Comparison of ENCODE assay signal across 13 cellular contexts in the genomic region with DNA sequence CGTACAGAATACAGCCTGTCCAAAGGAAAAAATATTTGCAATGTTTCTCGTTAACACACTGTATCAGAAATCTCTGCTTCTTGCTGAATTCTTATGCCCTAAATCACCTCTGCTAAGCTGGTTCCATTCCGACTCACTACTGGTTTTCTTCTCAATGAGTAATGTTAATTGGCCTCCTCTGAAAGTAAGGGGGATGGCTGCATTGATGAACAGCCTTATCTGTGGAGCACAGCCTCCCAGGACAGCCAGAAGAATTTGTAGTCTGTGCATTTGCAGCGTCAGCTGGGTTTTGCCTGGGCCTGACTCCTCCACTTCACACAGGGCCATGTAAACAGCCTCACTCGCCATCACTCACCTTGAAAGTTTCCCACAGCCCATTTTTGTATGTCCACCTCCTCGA.
A peak's percentile ranks its signal among the peaks of the same experiment; 100 is the strongest.
DNase-seq lines count a peak whose midpoint lies in the region; ATAC-seq and TF ChIP-seq lines count a peak whose summit lies in the region.
"Had no signal": no experiment of that assay in that cellular context is flagged by ENCODE, and none has a peak within 500 bp of the region (broad histone marks: within the 10 kb centered on the region; RNA-seq: fewer than 3 reads in every experiment).

No MANE protein-coding gene starts in this region.

- H3K4me3 Mint-ChIP-seq in MCF 10A (ENCODE audit: unreplicated experiment) (no peak overlapping the region), WTC11 (no peak overlapping the region)
- H3K4me3 Mint-ChIP-seq in stimulated activated naive CD8-positive, alpha-beta T cell treated with anti-CD3 and anti-CD28 coated beads, Interleukin-15, amount 100 ng/mL, for 72 hours, result peak overlapping the region in 1 of 2 donors; percentile 4
- H3K4me3 Mint-ChIP-seq: natural killer cell treated with Interleukin-12 subunit alpha and Interleukin-12 subunit beta and Interleukin-15 and Interleukin-18, amount 100 ng/mL, for 72 hours; stimulated activated naive B cell treated with anti-CD40 and anti-IgM and Interleukin-4, amounts not matched to agents 10 μg/mL and 1 μg/mL and 100 μg/mL, for 72 hours had no signal

- no peak overlapping the region for H3K4me2 ChIP-seq in mammary epithelial cell (ENCODE audit: insufficient read depth, low read depth, low read length)
- H3K4me2 ChIP-seq in hepatocyte, result peak overlapping the region; percentile 29

- H4K20me1 ChIP-seq in mammary epithelial cell (ENCODE audit: insufficient read depth, low read length) (no peaks in the 10 kb centered on the region), hepatocyte (ENCODE audit: insufficient read depth, poor library complexity, severe bottlenecking) (no peaks in the 10 kb centered on the region)

- H3K36me3 ChIP-seq in mammary epithelial cell (ENCODE audit: insufficient read depth, low read length), result no peaks in the 10 kb centered on the region
- no peaks in the 10 kb centered on the region for H3K36me3 ChIP-seq in hepatocyte (replicated peaks; ENCODE audit: insufficient read depth, low read depth)
- H3K36me3 ChIP-seq: SJSA1 had no signal

- H3K4me1 Mint-ChIP-seq in MCF 10A (ENCODE audit: insufficient read depth, unreplicated experiment) (peaks cover 8% of the 10 kb centered on the region), WTC11 (peaks cover 11% of the 10 kb centered on the region)
- H3K4me1 Mint-ChIP-seq in stimulated activated naive CD8-positive, alpha-beta T cell treated with anti-CD3 and anti-CD28 coated beads, Interleukin-15, amount 100 ng/mL, for 72 hours, result peaks cover 20% of the 10 kb centered on the region
- H3K4me1 Mint-ChIP-seq: stimulated activated naive B cell treated with anti-CD40 and anti-IgM and Interleukin-4, amounts not matched to agents 10 μg/mL and 1 μg/mL and 100 μg/mL, for 72 hours had no signal

- no peak overlapping the region for H3K27ac Mint-ChIP-seq in MCF 10A (ENCODE audit: low read depth, unreplicated experiment)
- peak overlapping the region; percentile 34; the same call in 1 of the 2 replicates for H3K27ac Mint-ChIP-seq in WTC11
- H3K27ac Mint-ChIP-seq in stimulated activated naive CD8-positive, alpha-beta T cell treated with anti-CD3 and anti-CD28 coated beads, Interleukin-15, amount 100 ng/mL, for 72 hours, result peak overlapping the region in 1 of 2 donors; percentile 47
- H3K27ac Mint-ChIP-seq: stimulated activated naive B cell treated with anti-CD40 and anti-IgM and Interleukin-4, amounts not matched to agents 10 μg/mL and 1 μg/mL and 100 μg/mL, for 72 hours had no signal

- H3K9me3 ChIP-seq in mammary epithelial cell (replicated peaks; ENCODE audit: insufficient read depth, low read length), result no peaks in the 10 kb centered on the region
- H3K9me3 ChIP-seq in hepatocyte (ENCODE audit: low read depth), result no peaks in the 10 kb centered on the region
- H3K9me3 ChIP-seq: SJSA1 had no signal

- H3K9ac ChIP-seq in mammary epithelial cell (ENCODE audit: insufficient read depth, low read length), result no peak overlapping the region

- H3K4me3 ChIP-seq in mammary epithelial cell (replicated peaks in 1 of 3; ENCODE audit: insufficient read depth in 1 of 3, low read depth in 2 of 3, low read length in 3 of 3), result no peak overlapping the region
- H3K4me3 ChIP-seq in hepatocyte, result no peak overlapping the region
- H3K4me3 ChIP-seq: SJSA1 had no signal

- no peaks in the 10 kb centered on the region for H3K9me3 Mint-ChIP-seq in MCF 10A (ENCODE audit: unreplicated experiment)
- no peaks in the 10 kb centered on the region for H3K9me3 Mint-ChIP-seq in WTC11
- peaks cover 0 to 5% of the 10 kb centered on the region in 2 donors for H3K9me3 Mint-ChIP-seq in stimulated activated naive CD8-positive, alpha-beta T cell treated with anti-CD3 and anti-CD28 coated beads, Interleukin-15, amount 100 ng/mL, for 72 hours
- H3K9me3 Mint-ChIP-seq: natural killer cell treated with Interleukin-12 subunit alpha and Interleukin-12 subunit beta and Interleukin-15 and Interleukin-18, amount 100 ng/mL, for 72 hours had no signal

- BruUV-seq in mammary epithelial cell (replicated peaks; lab: Mats Ljungman, UMichigan) (no TSS peak), MCF 10A (replicated peaks; lab: Mats Ljungman, UMichigan) (no TSS peak)

- peak; percentile 60; the same call in 1 of the 2 replicates for ATAC-seq in WTC11
- ATAC-seq in stimulated activated naive CD8-positive, alpha-beta T cell treated with anti-CD3 and anti-CD28 coated beads, Interleukin-15, amount 100 ng/mL, for 72 hours, result peak; percentile 74

- H2AFZ ChIP-seq in mammary epithelial cell (ENCODE audit: low read depth, low read length) (peak overlapping the region; percentile 53), hepatocyte (peak overlapping the region; percentile 6)

- in situ Hi-C loops in mammary epithelial cell (cut with MboI; ENCODE audit: low sequenced_read_pairs in 2 of 2), result no loop called here

- DNase-seq in mammary epithelial cell (peak; percentile 46), MCF 10A (ENCODE audit: unreplicated experiment) (no peak), WTC11 (ENCODE audit: low spot score) (no peak), hepatocyte (ENCODE audit: low spot score) (no peak), UCSD-AML1 (lab: John Stamatoyannopoulos, UW; ENCODE audit: unreplicated experiment) (no peak), HT-29 (ENCODE audit: low spot score) (no peak), DMS 273 treated with DMSO at 0.1 percent for 48 hours (lab: John Stamatoyannopoulos, UW) (no peak)
- DNase-seq in stimulated activated naive CD8-positive, alpha-beta T cell treated with anti-CD3 and anti-CD28 coated beads, Interleukin-15, amount 100 ng/mL, for 72 hours, result no peak
- DNase-seq: activated CD4-positive, alpha-beta T cell treated with anti-CD3 and anti-CD28 coated beads for 4 hours; H7; stimulated activated naive B cell treated with anti-CD40 and anti-IgM and Interleukin-4, amounts not matched to agents 10 μg/mL and 1 μg/mL and 100 μg/mL, for 72 hours had no signal

- H3K9me2 ChIP-seq in hepatocyte (replicated peaks; ENCODE audit: insufficient read depth), result no peaks in the 10 kb centered on the region

- 80% methylated on average over 6 of the region's 6 CpGs for WGBS in mammary epithelial cell (ENCODE audit: low coverage, missing lambda C conversion rate)
- 50% methylated on average over 6 of the region's 6 CpGs for WGBS in hepatocyte (ENCODE audit: low lambda C conversion rate, missing lambda C conversion rate)

- H3K27ac ChIP-seq in mammary epithelial cell (ENCODE audit: insufficient read depth, low read depth, low read length) (no peak overlapping the region), hepatocyte (no peak overlapping the region)
- H3K27ac ChIP-seq: SJSA1 had no signal

- H3K27me3 ChIP-seq in mammary epithelial cell (ENCODE audit: insufficient read depth, low read length) (no peaks in the 10 kb centered on the region), hepatocyte (no peaks in the 10 kb centered on the region)
- H3K27me3 ChIP-seq: SJSA1 had no signal

- no peak for TF ChIP-seq CTCF in mammary epithelial cell (conservative IDR thresholded peaks at IDR 0.05 in 1 of 2, IDR thresholded peaks at IDR 0.05 in 1 of 2; ENCODE audit: extremely low read depth in 1 of 2, insufficient read depth in 1 of 2, low read depth in 1 of 2, low read length in 2 of 2)
- no peak for TF ChIP-seq CTCF in MCF 10A (IDR thresholded peaks at IDR 0.05; ENCODE audit: unreplicated experiment)
- no peak for TF ChIP-seq CTCF in WTC11 (IDR thresholded peaks at IDR 0.05)
- TF ChIP-seq CTCF in hepatocyte (IDR thresholded peaks at IDR 0.05; ENCODE audit: poor library complexity), result no peak

- H3K79me2 ChIP-seq in mammary epithelial cell (ENCODE audit: insufficient read depth, low read length) (no peaks in the 10 kb centered on the region), hepatocyte (no peaks in the 10 kb centered on the region)

- H3K27me3 Mint-ChIP-seq in MCF 10A (ENCODE audit: insufficient read depth, unreplicated experiment) (no peaks in the 10 kb centered on the region), WTC11 (ENCODE audit: low read depth) (no peaks in the 10 kb centered on the region)
- peaks cover 46% of the 10 kb centered on the region for H3K27me3 Mint-ChIP-seq in stimulated activated naive CD8-positive, alpha-beta T cell treated with anti-CD3 and anti-CD28 coated beads, Interleukin-15, amount 100 ng/mL, for 72 hours

- CTCF ChIA-PET in mammary epithelial cell (lab: Charles Lee; ENCODE audit: low non-redundant PET), result no interaction called here
- CTCF ChIA-PET in MCF 10A (lab: Yijun Ruan, JAX), result no interaction called here
- CTCF ChIA-PET in WTC11 (lab: Charles Lee), result no interaction called here

- H3K36me3 Mint-ChIP-seq in MCF 10A (ENCODE audit: insufficient read depth, unreplicated experiment) (no peaks in the 10 kb centered on the region), WTC11 (no peaks in the 10 kb centered on the region)

- POLR2A ChIA-PET in MCF 10A (lab: Yijun Ruan, JAX) (no interaction called here), WTC11 (lab: Charles Lee) (no interaction called here)

- H3K4me1 ChIP-seq in mammary epithelial cell (ENCODE audit: insufficient read depth, low read length), result peaks cover 4% of the 10 kb centered on the region
- H3K4me1 ChIP-seq in hepatocyte (ENCODE audit: insufficient read depth), result peaks cover 4% of the 10 kb centered on the region

- intact Hi-C loops in mammary epithelial cell (cut with micrococcal nuclease), result no loop called here
- intact Hi-C loops in MCF 10A (cut with micrococcal nuclease), result no loop called here

- dilution Hi-C loops in mammary epithelial cell (cut with HindIII; ENCODE audit: low sequenced_read_pairs), result no loop called here

TF ChIP-seq in WTC11, 78 proteins besides CTCF, POLR2A, EP300 and RAD21 (continues in another document):
- no peak for TF ChIP-seq GTF2I (CRISPR knock-in tag; conservative IDR thresholded peaks at IDR 0.05)
- TF ChIP-seq RELA (CRISPR knock-in tag; IDR thresholded peaks at IDR 0.05; ENCODE audit: borderline replicate concordance), result no peak
- no peak for TF ChIP-seq SMAD4 (CRISPR knock-in tag; IDR thresholded peaks at IDR 0.05)
- TF ChIP-seq, protein P1, sequence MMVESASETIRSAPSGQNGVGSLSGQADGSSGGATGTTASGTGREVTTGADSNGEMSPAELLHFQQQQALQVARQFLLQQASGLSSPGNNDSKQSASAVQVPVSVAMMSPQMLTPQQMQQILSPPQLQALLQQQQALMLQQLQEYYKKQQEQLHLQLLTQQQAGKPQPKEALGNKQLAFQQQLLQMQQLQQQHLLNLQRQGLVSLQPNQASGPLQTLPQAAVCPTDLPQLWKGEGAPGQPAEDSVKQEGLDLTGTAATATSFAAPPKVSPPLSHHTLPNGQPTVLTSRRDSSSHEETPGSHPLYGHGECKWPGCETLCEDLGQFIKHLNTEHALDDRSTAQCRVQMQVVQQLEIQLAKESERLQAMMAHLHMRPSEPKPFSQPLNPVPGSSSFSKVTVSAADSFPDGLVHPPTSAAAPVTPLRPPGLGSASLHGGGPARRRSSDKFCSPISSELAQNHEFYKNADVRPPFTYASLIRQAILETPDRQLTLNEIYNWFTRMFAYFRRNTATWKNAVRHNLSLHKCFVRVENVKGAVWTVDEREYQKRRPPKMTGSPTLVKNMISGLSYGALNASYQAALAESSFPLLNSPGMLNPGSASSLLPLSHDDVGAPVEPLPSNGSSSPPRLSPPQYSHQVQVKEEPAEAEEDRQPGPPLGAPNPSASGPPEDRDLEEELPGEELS (CRISPR knock-in tag; IDR thresholded peaks at IDR 0.05), result no peak
- TF ChIP-seq ZNF671 (CRISPR knock-in tag; IDR thresholded peaks at IDR 0.05), result no peak
- TF ChIP-seq ZNF423 (CRISPR knock-in tag; IDR thresholded peaks at IDR 0.05), result no peak
- no peak for TF ChIP-seq JUN (CRISPR knock-in tag; IDR thresholded peaks at IDR 0.05)
